In the genomic region with DNA sequence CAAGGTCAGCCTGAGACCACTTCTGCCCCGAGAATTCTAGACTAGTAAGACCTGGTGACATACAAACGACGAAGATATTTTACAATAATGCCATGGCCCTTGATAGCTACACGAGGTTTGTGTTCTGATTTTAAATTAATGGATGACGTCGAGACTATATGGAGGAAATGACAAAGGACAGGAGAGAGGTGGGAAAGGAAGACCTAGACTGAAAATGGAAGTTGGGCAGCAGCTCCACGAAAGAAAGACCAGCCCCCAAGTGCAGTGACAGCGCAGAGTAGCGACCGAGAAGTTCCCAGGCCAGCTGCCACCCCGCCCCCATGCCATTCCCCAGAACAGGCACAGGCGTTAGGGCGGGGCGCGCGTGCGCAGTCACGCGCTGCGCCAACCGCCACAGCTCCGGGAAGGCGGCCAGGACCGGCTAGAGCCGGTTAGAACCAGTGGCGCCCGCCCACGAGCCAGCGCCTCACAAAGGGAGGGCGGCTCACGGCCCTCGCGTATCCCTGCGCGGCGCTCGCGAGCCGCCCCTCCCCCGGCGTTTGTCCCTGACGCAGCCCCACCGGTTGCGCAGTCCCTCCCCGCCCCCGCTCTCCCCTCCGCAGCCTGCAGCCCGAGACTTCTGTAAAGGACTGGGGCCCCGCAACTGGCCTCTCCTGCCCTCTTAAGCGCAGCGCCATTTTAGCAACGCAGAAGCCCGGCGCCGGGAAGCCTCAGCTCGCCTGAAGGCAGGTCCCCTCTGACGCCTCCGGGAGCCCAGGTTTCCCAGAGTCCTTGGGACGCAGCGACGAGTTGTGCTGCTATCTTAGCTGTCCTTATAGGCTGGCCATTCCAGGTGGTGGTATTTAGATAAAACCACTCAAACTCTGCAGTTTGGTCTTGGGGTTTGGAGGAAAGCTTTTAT, we compare ENCODE assay signal across 1 cellular context.
TF ChIP-seq lines count a peak whose summit lies in the region.

No MANE protein-coding gene starts in this region.

TF ChIP-seq in HEK293, 187 proteins besides CTCF, POLR2A, EP300 and RAD21 (continued from another document):
- TF ChIP-seq ZNF561 (tag by site-specific recombination; IDR thresholded peaks at IDR 0.05; ENCODE audit: borderline replicate concordance) (0 out of 2 replicates have a peak, but pooled peaks have one; percentile 61), SP2 (tag by site-specific recombination; IDR thresholded peaks at IDR 0.05) (peak; percentile 90), ZNF623 (tag by site-specific recombination; IDR thresholded peaks at IDR 0.05) (no peak), ZNF23 (tag by site-specific recombination; IDR thresholded peaks at IDR 0.05; ENCODE audit: borderline replicate concordance) (no peak), ZNF558 (tag by site-specific recombination; IDR thresholded peaks at IDR 0.05) (no peak), OVOL3 (tag by site-specific recombination; IDR thresholded peaks at IDR 0.05) (no peak), PRDM1 (tag by site-specific recombination; IDR thresholded peaks at IDR 0.05) (peak; percentile 90), ZNF585B (tag by site-specific recombination; IDR thresholded peaks at IDR 0.05) (no peak), ZNF133 (tag by site-specific recombination; IDR thresholded peaks at IDR 0.05) (no peak), ZNF416 (tag by site-specific recombination; IDR thresholded peaks at IDR 0.05) (no peak)
- TF ChIP-seq, protein P1, sequence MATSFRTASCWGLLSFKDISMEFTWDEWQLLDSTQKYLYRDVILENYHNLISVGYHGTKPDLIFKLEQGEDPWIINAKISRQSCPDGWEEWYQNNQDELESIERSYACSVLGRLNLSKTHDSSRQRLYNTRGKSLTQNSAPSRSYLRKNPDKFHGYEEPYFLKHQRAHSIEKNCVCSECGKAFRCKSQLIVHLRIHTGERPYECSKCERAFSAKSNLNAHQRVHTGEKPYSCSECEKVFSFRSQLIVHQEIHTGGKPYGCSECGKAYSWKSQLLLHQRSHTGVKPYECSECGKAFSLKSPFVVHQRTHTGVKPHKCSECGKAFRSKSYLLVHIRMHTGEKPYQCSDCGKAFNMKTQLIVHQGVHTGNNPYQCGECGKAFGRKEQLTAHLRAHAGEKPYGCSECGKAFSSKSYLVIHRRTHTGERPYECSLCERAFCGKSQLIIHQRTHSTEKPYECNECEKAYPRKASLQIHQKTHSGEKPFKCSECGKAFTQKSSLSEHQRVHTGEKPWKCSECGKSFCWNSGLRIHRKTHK (tag by site-specific recombination; IDR thresholded peaks at IDR 0.05): no peak
- TF ChIP-seq, protein P2, sequence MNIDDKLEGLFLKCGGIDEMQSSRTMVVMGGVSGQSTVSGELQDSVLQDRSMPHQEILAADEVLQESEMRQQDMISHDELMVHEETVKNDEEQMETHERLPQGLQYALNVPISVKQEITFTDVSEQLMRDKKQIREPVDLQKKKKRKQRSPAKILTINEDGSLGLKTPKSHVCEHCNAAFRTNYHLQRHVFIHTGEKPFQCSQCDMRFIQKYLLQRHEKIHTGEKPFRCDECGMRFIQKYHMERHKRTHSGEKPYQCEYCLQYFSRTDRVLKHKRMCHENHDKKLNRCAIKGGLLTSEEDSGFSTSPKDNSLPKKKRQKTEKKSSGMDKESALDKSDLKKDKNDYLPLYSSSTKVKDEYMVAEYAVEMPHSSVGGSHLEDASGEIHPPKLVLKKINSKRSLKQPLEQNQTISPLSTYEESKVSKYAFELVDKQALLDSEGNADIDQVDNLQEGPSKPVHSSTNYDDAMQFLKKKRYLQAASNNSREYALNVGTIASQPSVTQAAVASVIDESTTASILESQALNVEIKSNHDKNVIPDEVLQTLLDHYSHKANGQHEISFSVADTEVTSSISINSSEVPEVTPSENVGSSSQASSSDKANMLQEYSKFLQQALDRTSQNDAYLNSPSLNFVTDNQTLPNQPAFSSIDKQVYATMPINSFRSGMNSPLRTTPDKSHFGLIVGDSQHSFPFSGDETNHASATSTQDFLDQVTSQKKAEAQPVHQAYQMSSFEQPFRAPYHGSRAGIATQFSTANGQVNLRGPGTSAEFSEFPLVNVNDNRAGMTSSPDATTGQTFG (tag by site-specific recombination; IDR thresholded peaks at IDR 0.05; ENCODE audit: borderline replicate concordance): no peak
- TF ChIP-seq, protein P3, sequence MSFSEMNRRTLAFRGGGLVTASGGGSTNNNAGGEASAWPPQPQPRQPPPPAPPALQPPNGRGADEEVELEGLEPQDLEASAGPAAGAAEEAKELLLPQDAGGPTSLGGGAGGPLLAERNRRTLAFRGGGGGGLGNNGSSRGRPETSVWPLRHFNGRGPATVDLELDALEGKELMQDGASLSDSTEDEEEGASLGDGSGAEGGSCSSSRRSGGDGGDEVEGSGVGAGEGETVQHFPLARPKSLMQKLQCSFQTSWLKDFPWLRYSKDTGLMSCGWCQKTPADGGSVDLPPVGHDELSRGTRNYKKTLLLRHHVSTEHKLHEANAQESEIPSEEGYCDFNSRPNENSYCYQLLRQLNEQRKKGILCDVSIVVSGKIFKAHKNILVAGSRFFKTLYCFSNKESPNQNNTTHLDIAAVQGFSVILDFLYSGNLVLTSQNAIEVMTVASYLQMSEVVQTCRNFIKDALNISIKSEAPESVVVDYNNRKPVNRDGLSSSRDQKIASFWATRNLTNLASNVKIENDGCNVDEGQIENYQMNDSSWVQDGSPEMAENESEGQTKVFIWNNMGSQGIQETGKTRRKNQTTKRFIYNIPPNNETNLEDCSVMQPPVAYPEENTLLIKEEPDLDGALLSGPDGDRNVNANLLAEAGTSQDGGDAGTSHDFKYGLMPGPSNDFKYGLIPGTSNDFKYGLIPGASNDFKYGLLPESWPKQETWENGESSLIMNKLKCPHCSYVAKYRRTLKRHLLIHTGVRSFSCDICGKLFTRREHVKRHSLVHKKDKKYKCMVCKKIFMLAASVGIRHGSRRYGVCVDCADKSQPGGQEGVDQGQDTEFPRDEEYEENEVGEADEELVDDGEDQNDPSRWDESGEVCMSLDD (tag by site-specific recombination; IDR thresholded peaks at IDR 0.05): peak; percentile 73; the same call in 1 of the 2 replicates
TF ChIP-seq in HEK293: peak in this region for 65.
